Comparison of ENCODE assay signal across 1 cellular context in genomic region chr18:77131100-77131651, GRCh38.
TF ChIP-seq lines count a peak whose summit lies in the region.

No MANE protein-coding gene starts in this region.

TF ChIP-seq in endothelial cell of umbilical vein, 7 proteins besides CTCF, POLR2A, EP300 and RAD21 (continued from another document):
- TF ChIP-seq GATA2 (IDR thresholded peaks at IDR 0.05; ENCODE audit: insufficient read depth, insufficient read length, low read depth, low read length) (no peak), MYC (IDR thresholded peaks at IDR 0.05; ENCODE audit: low read depth, low read length) (no peak), MAX (IDR thresholded peaks at IDR 0.05; ENCODE audit: insufficient read depth, insufficient read length) (no peak)
TF ChIP-seq in endothelial cell of umbilical vein: peak in this region for 0.
